ENCODE assay signal across 1 cellular context in genomic region chr1:43147625-43148319, GRCh38.
TF ChIP-seq lines count a peak whose summit lies in the region.

No MANE protein-coding gene starts in this region.

TF ChIP-seq in HEK293, 187 proteins besides CTCF, POLR2A, EP300 and RAD21 (continued from another document and continues in another):
- TF ChIP-seq REST (tag by site-specific recombination; IDR thresholded peaks at IDR 0.05): no peak
- TF ChIP-seq ZBTB6 (tag by site-specific recombination; IDR thresholded peaks at IDR 0.05): no peak
- TF ChIP-seq ZNF2 (tag by site-specific recombination; IDR thresholded peaks at IDR 0.05): no peak
- no peak for TF ChIP-seq ZNF248 (tag by site-specific recombination; IDR thresholded peaks at IDR 0.05)
- TF ChIP-seq ZNF555 (tag by site-specific recombination; conservative IDR thresholded peaks at IDR 0.05): no peak
- no peak for TF ChIP-seq ZNF623 (tag by site-specific recombination; IDR thresholded peaks at IDR 0.05)
- TF ChIP-seq ZNF19 (tag by site-specific recombination; IDR thresholded peaks at IDR 0.05; ENCODE audit: low read depth): no peak
- TF ChIP-seq KLF10 (tag by site-specific recombination; IDR thresholded peaks at IDR 0.05): no peak
- TF ChIP-seq ZFHX2 (tag by site-specific recombination; conservative IDR thresholded peaks at IDR 0.05): no peak
- no peak for TF ChIP-seq PBX3 (CRISPR knock-in tag; IDR thresholded peaks at IDR 0.05)
- TF ChIP-seq ZNF280D (tag by site-specific recombination; IDR thresholded peaks at IDR 0.05): no peak
- TF ChIP-seq ZNF692 (tag by site-specific recombination; IDR thresholded peaks at IDR 0.05): no peak
- TF ChIP-seq ZNF585B (tag by site-specific recombination; IDR thresholded peaks at IDR 0.05): no peak
- no peak for TF ChIP-seq ZNF10 (tag by site-specific recombination; IDR thresholded peaks at IDR 0.05)
- no peak for TF ChIP-seq ZNF518A (tag by site-specific recombination; conservative IDR thresholded peaks at IDR 0.05; ENCODE audit: low read depth)
- TF ChIP-seq ZNF549 (tag by site-specific recombination; IDR thresholded peaks at IDR 0.05): no peak
- no peak for TF ChIP-seq PRDM2 (tag by site-specific recombination; IDR thresholded peaks at IDR 0.05; ENCODE audit: borderline replicate concordance)
- TF ChIP-seq ZNF148 (tag by site-specific recombination; IDR thresholded peaks at IDR 0.05; ENCODE audit: borderline replicate concordance): no peak
- TF ChIP-seq ZNF24 (tag by site-specific recombination; IDR thresholded peaks at IDR 0.05): no peak; the same call in 1 of the 2 replicates
- no peak; the same call in 1 of the 2 replicates for TF ChIP-seq ZBTB10 (tag by site-specific recombination; IDR thresholded peaks at IDR 0.05)
- TF ChIP-seq ZNF138 (tag by site-specific recombination; IDR thresholded peaks at IDR 0.05; ENCODE audit: borderline replicate concordance): no peak
